ENCODE assay signal across 1 cellular context in genomic region chr13:99659234-99659633, GRCh38.
TF ChIP-seq lines count a peak whose summit lies in the region.

No MANE protein-coding gene starts in this region.

TF ChIP-seq in endothelial cell of umbilical vein, 7 proteins besides CTCF, POLR2A, EP300 and RAD21 (continued from another document):
- TF ChIP-seq MAX (IDR thresholded peaks at IDR 0.05; ENCODE audit: insufficient read depth, insufficient read length) = no peak
- TF ChIP-seq MYC (IDR thresholded peaks at IDR 0.05; ENCODE audit: low read depth, low read length) = no peak
- TF ChIP-seq POLR2AphosphoS5 (IDR thresholded peaks at IDR 0.05; ENCODE audit: insufficient read depth, low read depth, low read length) = no peak
- TF ChIP-seq FOS (IDR thresholded peaks at IDR 0.05; ENCODE audit: borderline replicate concordance, insufficient read depth, low read length) = no peak
